Comparison of ENCODE assay signal across 8 cellular contexts in the genomic region with DNA sequence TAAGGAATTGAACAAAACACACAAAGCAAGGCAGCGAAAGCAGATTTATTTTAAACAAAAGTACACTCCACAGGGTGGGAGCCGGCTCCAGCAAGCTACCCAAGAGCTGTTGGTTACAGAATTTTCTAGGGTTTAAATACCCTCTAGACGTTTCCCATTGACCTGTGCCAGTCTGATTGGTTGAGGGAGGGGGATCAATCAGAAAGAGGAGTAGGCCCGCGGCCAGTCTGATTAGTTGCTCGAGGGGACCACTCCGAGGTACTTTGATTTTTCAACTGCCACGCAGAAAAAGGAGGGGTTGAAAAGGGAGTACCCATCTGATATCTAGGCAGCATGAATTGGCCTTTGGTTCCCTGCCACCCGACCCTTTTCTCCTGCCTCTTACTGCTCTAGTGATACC. TPM values are rescaled to one million over a fixed set of nuclear protein-coding genes. Genes with fewer than 3 reads are reported as not detected.
DNase-seq lines count a peak whose midpoint lies in the region; ATAC-seq and TF ChIP-seq lines count a peak whose summit lies in the region.

No MANE protein-coding gene starts in this region.

- CTCF ChIA-PET in T-cell (lab: Charles Lee), result no interaction called here

- POLR2A ChIA-PET in T-cell (lab: Charles Lee), result no interaction called here

- H3K4me1 ChIP-seq in gastroesophageal sphincter (peaks cover 0 to 38% (median 20%) of the 10 kb centered on the region in 3 donors), spleen (peaks cover 20 to 55% (median 33%) of the 10 kb centered on the region in 6 donors)

- DNase-seq in NCI-H1417 (lab: John Stamatoyannopoulos, UW) (peak in 2 of 3 experiments; percentile 1 to 27), NCI-H1417 treated with DMSO at 0.1 percent for 48 hours (lab: John Stamatoyannopoulos, UW) (no peak), T-cell (no peak), spleen (no peak), NCI-H2171 treated with DMSO at 0.1 percent for 48 hours (lab: John Stamatoyannopoulos, UW) (no peak)
- no peak for DNase-seq in central memory CD4-positive, alpha-beta T cell

- peaks cover 0 to 4% of the 10 kb centered on the region in 2 donors for H3K27me3 Mint-ChIP-seq in T-cell

- no peak for TF ChIP-seq POLR2A in gastroesophageal sphincter (IDR thresholded peaks at IDR 0.05)
- TF ChIP-seq POLR2A in spleen (IDR thresholded peaks at IDR 0.05), result no peak

- H3K4me1 Mint-ChIP-seq in T-cell, result peaks cover 32 to 46% (median 45%) of the 10 kb centered on the region in 3 donors

- TF ChIP-seq CTCF in gastroesophageal sphincter (IDR thresholded peaks at IDR 0.05), result no peak
- no peak for TF ChIP-seq CTCF in spleen (IDR thresholded peaks at IDR 0.05 in 8 of 11, conservative IDR thresholded peaks at IDR 0.05 in 3 of 11)

- no peak for TF ChIP-seq EP300 in gastroesophageal sphincter (IDR thresholded peaks at IDR 0.05)

- ATAC-seq in T-cell (replicated peaks in 1 of 4), result no peak
- no peak for ATAC-seq in gastroesophageal sphincter
- no peak for ATAC-seq in HG02970 (IDR thresholded peaks at IDR 0.05; ENCODE audit: low FRiP score, unreplicated experiment)

- no peaks in the 10 kb centered on the region for H3K9me3 ChIP-seq in gastroesophageal sphincter
- no peaks in the 10 kb centered on the region for H3K9me3 ChIP-seq in spleen

- H3K4me3 Mint-ChIP-seq in T-cell, result peak overlapping the region; percentile 95 to 98 (median 97)

- H3K27me3 ChIP-seq in gastroesophageal sphincter (no peaks in the 10 kb centered on the region), spleen (replicated peaks in 1 of 7) (no peaks in the 10 kb centered on the region)

- peak overlapping the region; percentile 43 to 96 for H3K27ac Mint-ChIP-seq in T-cell

- H3K36me3 ChIP-seq in gastroesophageal sphincter (peaks cover 0 to 46% of the 10 kb centered on the region in 2 donors), spleen (peaks cover 0 to 47% (median 32%) of the 10 kb centered on the region in 6 donors)

- H3K36me3 Mint-ChIP-seq in T-cell, result peaks cover 26% of the 10 kb centered on the region

- no peaks in the 10 kb centered on the region for H3K9me3 Mint-ChIP-seq in T-cell

- H3K27ac ChIP-seq in gastroesophageal sphincter, result peak overlapping the region in 1 of 4 donors; percentile 84
- H3K27ac ChIP-seq in spleen, result peak overlapping the region in 3 of 8 donors; percentile 88 to 89 (median 88)

- H3K4me3 ChIP-seq in gastroesophageal sphincter (peak overlapping the region; percentile 91 to 93), spleen (peak overlapping the region; percentile 75 to 98 (median 88))

- intact Hi-C loops in spleen (cut with DNase I; ENCODE audit: low total_unique reads), result no loop called here

- 40 to 46% methylated on average over 6 of the region's 9 CpGs for WGBS in gastroesophageal sphincter (ENCODE audit: low coverage in 1 of 2), 2 donors
- WGBS in spleen, 5 donors, result 54 to 67% (median 63%) methylated on average over 9 of the region's 9 CpGs

RNA-seq across cellular contexts. Expression of gene SRP19, which starts 1.0 kb away (rescaled TPM):
- total RNA-seq in T-cell (10 to 100 TPM; 34.6 to 44.9 (median 40.4) TPM), gastroesophageal sphincter (10 to 100 TPM; 36.5 to 96.8 (median 69.2) TPM), spleen (10 to 100 TPM; 29.9 to 70.4 (median 35.2) TPM)
- polyA plus RNA-seq in spleen, result 10 to 100 TPM; 75.1 to 90.5 (median 89.6) TPM

RNA-seq across cellular contexts. Expression of gene REEP5, which starts 59.9 kb away (rescaled TPM):
- total RNA-seq in T-cell, result 10 to 100 TPM; 23.0 to 71.1 (median 53.2) TPM
- total RNA-seq in gastroesophageal sphincter, result 10 to 100 TPM; 59.6 to 81.7 (median 69.3) TPM
- 10 to 100 TPM; 56.1 to 84.8 (median 66.1) TPM for total RNA-seq in spleen
- polyA plus RNA-seq in spleen, result 10 to 100 TPM; 25.3 to 39.2 (median 34.2) TPM

Comparison
In these comparisons a context has a peak if more than half of its experiments do, and no peak if none do; other contexts are left out.
1. DNase-seq: peak in NCI-H1417 (2 of 3); none in NCI-H1417 treated with DMSO at 0.1 percent for 48 hours (single experiment), T-cell (0 of 34), spleen (single experiment), central memory CD4-positive, alpha-beta T cell (single experiment) and NCI-H2171 treated with DMSO at 0.1 percent for 48 hours (single experiment).